21 cellular contexts compared by ENCODE assay signal in the genomic region with DNA sequence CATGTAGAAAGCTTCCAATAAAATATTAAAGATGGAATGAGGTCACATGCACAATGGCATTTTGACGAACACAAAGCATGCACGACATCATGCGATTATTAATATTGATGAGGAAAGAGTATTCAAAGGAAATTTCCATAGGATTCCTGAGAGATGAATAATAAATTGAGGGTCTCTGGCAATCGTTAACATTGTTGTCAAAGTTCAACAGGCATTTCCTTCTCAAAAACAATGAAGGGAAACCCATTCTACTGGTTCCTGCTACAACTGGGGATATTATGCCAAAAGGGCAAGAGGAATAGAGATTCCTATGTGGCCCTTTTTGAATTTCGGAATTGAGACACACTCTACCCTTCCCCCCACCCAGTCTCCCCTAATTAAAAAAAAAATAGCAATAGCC.
"Had no signal": no experiment of that assay in that cellular context is flagged by ENCODE, and none has a peak within 500 bp of the region (broad histone marks: within the 10 kb centered on the region; RNA-seq: fewer than 3 reads in every experiment).

No MANE protein-coding gene starts in this region.

- H3K4me3 ChIP-seq: K562 had no signal

- DNase-seq: Kasumi-1, MM.1S, NCI-H1092 treated with DMSO at 0.1 percent for 48 hours, NCI-H1436, NCI-H187, NCI-H2029, NCI-H2081 treated with DMSO at 0.1 percent for 48 hours, NCI-H2171, NCI-H226, NCI-H446, NCI-H510A, NCI-H524 treated with DMSO at 0.1 percent for 48 hours, NCI-H774, SHP77, SK-N-SH had no signal

- H3K27ac ChIP-seq: HL-60, KMS-11, RWPE1 had no signal

- H3K4me2 ChIP-seq: KMS-11, SK-N-SH had no signal

- H3K9me3 ChIP-seq: SK-N-SH had no signal

- ATAC-seq: K562 had no signal

- H3K9ac ChIP-seq: KMS-11, SK-N-SH had no signal

- FAIRE-seq: HTR-8/SVneo, K562, RCC 7860 had no signal
